Comparison of ENCODE assay signal across 32 cellular contexts in genomic region chr7:37377231-37377630, GRCh38.
DNase-seq lines count a peak whose midpoint lies in the region; ATAC-seq and TF ChIP-seq lines count a peak whose summit lies in the region.
"Had no signal": no experiment of that assay in that cellular context is flagged by ENCODE, and none has a peak within 500 bp of the region (broad histone marks: within the 10 kb centered on the region; RNA-seq: fewer than 3 reads in every experiment).

No MANE protein-coding gene starts in this region.

- TF ChIP-seq CTCF in CD8-positive, alpha-beta T cell (IDR thresholded peaks at IDR 0.05), result no peak
- TF ChIP-seq CTCF in natural killer cell (IDR thresholded peaks at IDR 0.05) (no peak), WTC11 (IDR thresholded peaks at IDR 0.05) (no peak)

- H3K36me3 ChIP-seq in CD8-positive, alpha-beta T cell (ENCODE audit: insufficient read depth, low read length), result no peaks in the 10 kb centered on the region
- H3K36me3 ChIP-seq: esophagus squamous epithelium, upper lobe of left lung had no signal

- no peaks in the 10 kb centered on the region for H3K4me1 ChIP-seq in CD8-positive, alpha-beta T cell (ENCODE audit: insufficient read depth, low read length)
- H3K4me1 ChIP-seq: esophagus squamous epithelium, foreskin keratinocyte had no signal

- H3K4me1 Mint-ChIP-seq in activated CD4-positive, alpha-beta T cell treated with anti-CD3 and anti-CD28 coated beads, Interleukin-2, amount 10 ng/mL, durations not matched to agents 24 days and 14 days, result peaks cover 20% of the 10 kb centered on the region
- H3K4me1 Mint-ChIP-seq in CD8-positive, alpha-beta T cell (ENCODE audit: low read depth), result peaks cover 9% of the 10 kb centered on the region
- H3K4me1 Mint-ChIP-seq in activated T-cell treated with anti-CD3 and anti-CD28 coated beads, Interleukin-2, amount 50 U/mL, for 72 hours (ENCODE audit: low read depth), result peaks cover 67% of the 10 kb centered on the region
- H3K4me1 Mint-ChIP-seq in natural killer cell, result peaks cover 34 to 38% of the 10 kb centered on the region in 2 donors
- peaks cover 26% of the 10 kb centered on the region for H3K4me1 Mint-ChIP-seq in WTC11
- H3K4me1 Mint-ChIP-seq: brain had no signal

- CTCF ChIA-PET in CD8-positive, alpha-beta T cell (lab: Charles Lee), result no interaction called here
- CTCF ChIA-PET in WTC11 (lab: Charles Lee), result no interaction called here

- H3K27ac Mint-ChIP-seq in activated CD4-positive, alpha-beta T cell treated with anti-CD3 and anti-CD28 coated beads, Interleukin-2, amount 10 ng/mL, durations not matched to agents 24 days and 14 days, result no peak overlapping the region
- peak overlapping the region; percentile 41 for H3K27ac Mint-ChIP-seq in CD8-positive, alpha-beta T cell
- peak overlapping the region; percentile 76 for H3K27ac Mint-ChIP-seq in activated T-cell treated with anti-CD3 and anti-CD28 coated beads, Interleukin-2, amount 50 U/mL, for 72 hours
- H3K27ac Mint-ChIP-seq in natural killer cell (peak overlapping the region in 1 of 2 donors; percentile 31), WTC11 (no peak overlapping the region)
- H3K27ac Mint-ChIP-seq: activated CD4-positive, alpha-beta T cell treated with anti-CD3 and anti-CD28 coated beads, Interleukin-2, amount 10 ng/mL, durations not matched to agents 7 days and 5 days; brain had no signal

- ATAC-seq in CD8-positive, alpha-beta T cell, result peak; percentile 58
- ATAC-seq in activated T-cell treated with anti-CD3 and anti-CD28 coated beads, Interleukin-2, amount 50 U/mL, for 72 hours (replicated peaks in 1 of 2), result peak; percentile 83 to 84
- ATAC-seq in natural killer cell, result peak; percentile 82 to 96 (median 96)
- ATAC-seq in WTC11, result no peak
- no peak for ATAC-seq in HG03439 (IDR thresholded peaks at IDR 0.05; ENCODE audit: unreplicated experiment)
- ATAC-seq: foreskin keratinocyte, HCT116, HepG2, right cardiac atrium had no signal

- H3K27me3 Mint-ChIP-seq in activated CD4-positive, alpha-beta T cell treated with anti-CD3 and anti-CD28 coated beads, Interleukin-2, amount 10 ng/mL, durations not matched to agents 24 days and 14 days, result no peaks in the 10 kb centered on the region
- H3K27me3 Mint-ChIP-seq in CD8-positive, alpha-beta T cell (ENCODE audit: low read depth), result no peaks in the 10 kb centered on the region
- H3K27me3 Mint-ChIP-seq in activated T-cell treated with anti-CD3 and anti-CD28 coated beads, Interleukin-2, amount 50 U/mL, for 72 hours (ENCODE audit: low read depth), result no peaks in the 10 kb centered on the region
- H3K27me3 Mint-ChIP-seq in natural killer cell (ENCODE audit: low read depth in 2 of 2), result peaks cover 0 to 7% of the 10 kb centered on the region in 2 donors
- H3K27me3 Mint-ChIP-seq in WTC11 (ENCODE audit: low read depth), result no peaks in the 10 kb centered on the region
- H3K27me3 Mint-ChIP-seq: activated CD4-positive, alpha-beta T cell treated with anti-CD3 and anti-CD28 coated beads, Interleukin-2, amount 10 ng/mL, durations not matched to agents 7 days and 5 days; brain had no signal

- H3K27ac ChIP-seq in CD8-positive, alpha-beta T cell (ENCODE audit: low read depth, low read length), result no peak overlapping the region
- H3K27ac ChIP-seq: esophagus squamous epithelium, foreskin keratinocyte, neutrophil, spleen, upper lobe of left lung had no signal

- H3K27me3 ChIP-seq in CD8-positive, alpha-beta T cell (ENCODE audit: insufficient read depth, low read length), result no peaks in the 10 kb centered on the region
- H3K27me3 ChIP-seq: esophagus squamous epithelium, foreskin keratinocyte, neutrophil, spleen, upper lobe of left lung had no signal

- no peaks in the 10 kb centered on the region for H3K9me3 ChIP-seq in CD8-positive, alpha-beta T cell (ENCODE audit: low read length)
- H3K9me3 ChIP-seq: neutrophil had no signal

- intact Hi-C loops in activated CD4-positive, alpha-beta T cell treated with anti-CD3 and anti-CD28 coated beads, Interleukin-2, amount 10 ng/mL, durations not matched to agents 24 days and 14 days (cut with micrococcal nuclease), result loop anchor here (2.0 kb wide), 2 partner anchors 14 to 18 kb away; no protein-coding TSS in a partner anchor
- intact Hi-C loops in CD8-positive, alpha-beta T cell (cut with DNase I, micrococcal nuclease), result no loop called here
- intact Hi-C loops in natural killer cell (cut with micrococcal nuclease), result no loop called here

- POLR2A ChIA-PET in CD8-positive, alpha-beta T cell (lab: Charles Lee), result no interaction called here
- POLR2A ChIA-PET in WTC11 (lab: Charles Lee), result no interaction called here

- H3K4me3 Mint-ChIP-seq in activated CD4-positive, alpha-beta T cell treated with anti-CD3 and anti-CD28 coated beads, Interleukin-2, amount 10 ng/mL, durations not matched to agents 24 days and 14 days, result no peak overlapping the region
- H3K4me3 Mint-ChIP-seq in CD8-positive, alpha-beta T cell, result no peak overlapping the region
- peak overlapping the region; percentile 53 to 60 for H3K4me3 Mint-ChIP-seq in activated T-cell treated with anti-CD3 and anti-CD28 coated beads, Interleukin-2, amount 50 U/mL, for 72 hours
- no peak overlapping the region for H3K4me3 Mint-ChIP-seq in natural killer cell
- H3K4me3 Mint-ChIP-seq in WTC11, result no peak overlapping the region
- H3K4me3 Mint-ChIP-seq: activated CD4-positive, alpha-beta T cell treated with anti-CD3 and anti-CD28 coated beads, Interleukin-2, amount 10 ng/mL, durations not matched to agents 7 days and 5 days; brain had no signal

- H3K36me3 Mint-ChIP-seq in activated CD4-positive, alpha-beta T cell treated with anti-CD3 and anti-CD28 coated beads, Interleukin-2, amount 10 ng/mL, durations not matched to agents 24 days and 14 days (ENCODE audit: low read depth), result peaks cover 32% of the 10 kb centered on the region
- peaks cover 27% of the 10 kb centered on the region for H3K36me3 Mint-ChIP-seq in CD8-positive, alpha-beta T cell
- peaks cover 11 to 22% of the 10 kb centered on the region in 2 donors for H3K36me3 Mint-ChIP-seq in activated T-cell treated with anti-CD3 and anti-CD28 coated beads, Interleukin-2, amount 50 U/mL, for 72 hours (ENCODE audit: insufficient read depth in 2 of 2)
- H3K36me3 Mint-ChIP-seq in natural killer cell, result no peaks in the 10 kb centered on the region
- H3K36me3 Mint-ChIP-seq in WTC11, result peaks cover 37% of the 10 kb centered on the region

- H3K9me3 Mint-ChIP-seq in activated CD4-positive, alpha-beta T cell treated with anti-CD3 and anti-CD28 coated beads, Interleukin-2, amount 10 ng/mL, durations not matched to agents 24 days and 14 days, result peaks cover 25% of the 10 kb centered on the region
- peaks cover 16% of the 10 kb centered on the region for H3K9me3 Mint-ChIP-seq in CD8-positive, alpha-beta T cell
- peaks cover 7 to 9% of the 10 kb centered on the region in 2 donors for H3K9me3 Mint-ChIP-seq in activated T-cell treated with anti-CD3 and anti-CD28 coated beads, Interleukin-2, amount 50 U/mL, for 72 hours
- no peaks in the 10 kb centered on the region for H3K9me3 Mint-ChIP-seq in natural killer cell
- peaks cover 40% of the 10 kb centered on the region for H3K9me3 Mint-ChIP-seq in WTC11

- DNase-seq in activated CD4-positive, alpha-beta T cell treated with anti-CD3 and anti-CD28 coated beads for 48 hours, result peak; percentile 42
- no peak for DNase-seq in activated CD4-positive, alpha-beta T cell treated with anti-CD3 and anti-CD28 coated beads, Interleukin-2, amount 10 ng/mL, durations not matched to agents 24 days and 14 days
- no peak for DNase-seq in CD8-positive, alpha-beta T cell
- peak; percentile 62 to 75 for DNase-seq in activated T-cell treated with anti-CD3 and anti-CD28 coated beads, Interleukin-2, amount 50 U/mL, for 72 hours
- DNase-seq in natural killer cell (peak; percentile 24), AG08395 (ENCODE audit: low spot score) (no peak), WTC11 (ENCODE audit: low spot score) (no peak)
- DNase-seq: activated CD4-positive, alpha-beta T cell treated with anti-CD3 and anti-CD28 coated beads, Interleukin-2, amount 10 ng/mL, durations not matched to agents 7 days and 5 days; activated CD8-positive, alpha-beta memory T cell treated with anti-CD3 and anti-CD28 coated beads, Interleukin-2, amount 50 U/mL, for 4 hours; activated effector memory CD4-positive, alpha-beta T cell treated with anti-CD3 and anti-CD28 coated beads, Interleukin-2, amount 50 U/mL, for 16 hours; amniotic stem cell; Calu3; cerebellar nuclear complex; dermis blood vessel endothelial cell; DMS79 treated with DMSO at 0.1 percent for 48 hours; esophagus squamous epithelium; foreskin keratinocyte; GDM1; head of caudate nucleus; NCI-H146; NCI-H446; NCI-H774; right cardiac atrium; spleen; stimulated activated CD4-positive, alpha-beta T cell treated with anti-CD3 and anti-CD28 coated beads, Interleukin-2, amount 100 ng/mL, for 48 hours; SW 1271; upper lobe of left lung had no signal

- H3K4me3 ChIP-seq in CD8-positive, alpha-beta T cell (ENCODE audit: low read depth, low read length), result no peak overlapping the region
- H3K4me3 ChIP-seq: esophagus squamous epithelium, spleen, upper lobe of left lung had no signal

TF ChIP-seq in WTC11, 78 proteins besides CTCF, POLR2A, EP300 and RAD21 (continues in another document):
- TF ChIP-seq, protein P1, sequence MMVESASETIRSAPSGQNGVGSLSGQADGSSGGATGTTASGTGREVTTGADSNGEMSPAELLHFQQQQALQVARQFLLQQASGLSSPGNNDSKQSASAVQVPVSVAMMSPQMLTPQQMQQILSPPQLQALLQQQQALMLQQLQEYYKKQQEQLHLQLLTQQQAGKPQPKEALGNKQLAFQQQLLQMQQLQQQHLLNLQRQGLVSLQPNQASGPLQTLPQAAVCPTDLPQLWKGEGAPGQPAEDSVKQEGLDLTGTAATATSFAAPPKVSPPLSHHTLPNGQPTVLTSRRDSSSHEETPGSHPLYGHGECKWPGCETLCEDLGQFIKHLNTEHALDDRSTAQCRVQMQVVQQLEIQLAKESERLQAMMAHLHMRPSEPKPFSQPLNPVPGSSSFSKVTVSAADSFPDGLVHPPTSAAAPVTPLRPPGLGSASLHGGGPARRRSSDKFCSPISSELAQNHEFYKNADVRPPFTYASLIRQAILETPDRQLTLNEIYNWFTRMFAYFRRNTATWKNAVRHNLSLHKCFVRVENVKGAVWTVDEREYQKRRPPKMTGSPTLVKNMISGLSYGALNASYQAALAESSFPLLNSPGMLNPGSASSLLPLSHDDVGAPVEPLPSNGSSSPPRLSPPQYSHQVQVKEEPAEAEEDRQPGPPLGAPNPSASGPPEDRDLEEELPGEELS (CRISPR knock-in tag; IDR thresholded peaks at IDR 0.05), result no peak
- TF ChIP-seq OVOL2 (CRISPR knock-in tag; IDR thresholded peaks at IDR 0.05; ENCODE audit: borderline replicate concordance) (no peak), ETV6 (CRISPR knock-in tag; IDR thresholded peaks at IDR 0.05) (no peak), ZNF416 (CRISPR knock-in tag; IDR thresholded peaks at IDR 0.05) (no peak)

Comparison
In these comparisons a context has a peak if more than half of its experiments do, and no peak if none do; other contexts are left out.
1. DNase-seq: peak in activated CD4-positive, alpha-beta T cell treated with anti-CD3 and anti-CD28 coated beads for 48 hours (single experiment), activated T-cell treated with anti-CD3 and anti-CD28 coated beads, Interleukin-2, amount 50 U/mL, for 72 hours (2 of 2) and natural killer cell (single experiment); none in activated CD4-positive, alpha-beta T cell treated with anti-CD3 and anti-CD28 coated beads, Interleukin-2, amount 10 ng/mL, durations not matched to agents 24 days and 14 days (single experiment), CD8-positive, alpha-beta T cell (0 of 7), AG08395 (single experiment) and WTC11 (single experiment).
2. H3K27ac Mint-ChIP-seq: peak in CD8-positive, alpha-beta T cell (single experiment) and activated T-cell treated with anti-CD3 and anti-CD28 coated beads, Interleukin-2, amount 50 U/mL, for 72 hours (single experiment); none in activated CD4-positive, alpha-beta T cell treated with anti-CD3 and anti-CD28 coated beads, Interleukin-2, amount 10 ng/mL, durations not matched to agents 24 days and 14 days (single experiment) and WTC11 (single experiment).
3. H3K4me3 Mint-ChIP-seq: peak in activated T-cell treated with anti-CD3 and anti-CD28 coated beads, Interleukin-2, amount 50 U/mL, for 72 hours (2 of 2); none in activated CD4-positive, alpha-beta T cell treated with anti-CD3 and anti-CD28 coated beads, Interleukin-2, amount 10 ng/mL, durations not matched to agents 24 days and 14 days (single experiment), CD8-positive, alpha-beta T cell (single experiment), natural killer cell (single experiment) and WTC11 (single experiment).
4. ATAC-seq: peak in CD8-positive, alpha-beta T cell (single experiment), activated T-cell treated with anti-CD3 and anti-CD28 coated beads, Interleukin-2, amount 50 U/mL, for 72 hours (2 of 2) and natural killer cell (3 of 3); none in WTC11 (single experiment) and HG03439 (single experiment).